ENCODE assay signal across 8 cellular contexts in genomic region chr1:40951943-40952743, GRCh38. TPM values are rescaled to one million over a fixed set of nuclear protein-coding genes. Genes with fewer than 3 reads are reported as not detected.
DNase-seq lines count a peak whose midpoint lies in the region; ATAC-seq and TF ChIP-seq lines count a peak whose summit lies in the region.

No MANE protein-coding gene starts in this region.

- peaks cover 18% of the 10 kb centered on the region for H3K4me1 Mint-ChIP-seq in nephron progenitor cell
- H3K4me1 Mint-ChIP-seq in stimulated activated naive CD8-positive, alpha-beta T cell treated with anti-CD3 and anti-CD28 coated beads, Interleukin-15, amount 100 ng/mL, for 72 hours = peaks cover 22% of the 10 kb centered on the region

- DNase-seq in C1 segment of cervical spinal cord (lab: John Stamatoyannopoulos, UW) (peak in 12 of 14 donors; percentile 7 to 63 (median 28)), HEK293T (ENCODE audit: extremely low spot score) (peak; percentile 87), NCI-H82 (lab: John Stamatoyannopoulos, UW) (peak; percentile 78), esophagus muscularis mucosa (ENCODE audit: extremely low spot score) (no peak), nephron progenitor cell (peak; percentile 81)
- peak; percentile 59 for DNase-seq in activated CD8-positive, alpha-beta memory T cell treated with anti-CD3 and anti-CD28 coated beads, Interleukin-2, amount 50 U/mL, for 4 hours
- peak; percentile 49 to 58 for DNase-seq in stimulated activated naive CD8-positive, alpha-beta T cell treated with anti-CD3 and anti-CD28 coated beads, Interleukin-15, amount 100 ng/mL, for 72 hours

- H3K27ac ChIP-seq in esophagus muscularis mucosa (replicated peaks in 1 of 4) = no peak overlapping the region

- H3K9me3 ChIP-seq in esophagus muscularis mucosa = no peaks in the 10 kb centered on the region

- no peak for TF ChIP-seq POLR2A in esophagus muscularis mucosa (IDR thresholded peaks at IDR 0.05; ENCODE audit: low read depth)

- POLR2A ChIA-PET in HEK293T (lab: Yijun Ruan, JAX) = interaction anchor here (1.0 kb wide), 1 partner anchor 90 kb away, joined by 4 read pairs; the partner anchor contains the start of gene CITED4

- H3K9me3 Mint-ChIP-seq in nephron progenitor cell = no peaks in the 10 kb centered on the region
- H3K9me3 Mint-ChIP-seq in stimulated activated naive CD8-positive, alpha-beta T cell treated with anti-CD3 and anti-CD28 coated beads, Interleukin-15, amount 100 ng/mL, for 72 hours = no peaks in the 10 kb centered on the region

- peak; percentile 65 for ATAC-seq in stimulated activated naive CD8-positive, alpha-beta T cell treated with anti-CD3 and anti-CD28 coated beads, Interleukin-15, amount 100 ng/mL, for 72 hours
- no peak for ATAC-seq in HG03571 (IDR thresholded peaks at IDR 0.05; ENCODE audit: unreplicated experiment)

- H3K36me3 Mint-ChIP-seq in nephron progenitor cell (ENCODE audit: low read depth) = no peaks in the 10 kb centered on the region

- TF ChIP-seq EP300 in esophagus muscularis mucosa (IDR thresholded peaks at IDR 0.05) = no peak

- CTCF ChIA-PET in HEK293T (lab: Yijun Ruan, JAX) = interaction anchor here (0.6 to 5.6 kb wide), 12 partner anchors 10 to 458 kb away, joined by 3 to 58 read pairs (median 4); partner anchors contain the start of gene CITED4

- H3K27me3 ChIP-seq in esophagus muscularis mucosa = peaks cover 0 to 9% (median 0%) of the 10 kb centered on the region in 4 donors

- no peak overlapping the region for H3K4me3 Mint-ChIP-seq in nephron progenitor cell
- H3K4me3 Mint-ChIP-seq in stimulated activated naive CD8-positive, alpha-beta T cell treated with anti-CD3 and anti-CD28 coated beads, Interleukin-15, amount 100 ng/mL, for 72 hours = peak overlapping the region in 1 of 2 donors; percentile 29

- no peaks in the 10 kb centered on the region for H3K36me3 ChIP-seq in esophagus muscularis mucosa

- 14% methylated on average over 12 of the region's 17 CpGs for WGBS in esophagus muscularis mucosa

- no peak overlapping the region for H3K27ac Mint-ChIP-seq in nephron progenitor cell
- H3K27ac Mint-ChIP-seq in stimulated activated naive CD8-positive, alpha-beta T cell treated with anti-CD3 and anti-CD28 coated beads, Interleukin-15, amount 100 ng/mL, for 72 hours = peak overlapping the region in 1 of 2 donors; percentile 54

- no peak overlapping the region for H3K4me3 ChIP-seq in esophagus muscularis mucosa

- peaks cover 25% of the 10 kb centered on the region for H3K27me3 Mint-ChIP-seq in nephron progenitor cell (ENCODE audit: low read depth, poor library complexity)
- peaks cover 43% of the 10 kb centered on the region for H3K27me3 Mint-ChIP-seq in stimulated activated naive CD8-positive, alpha-beta T cell treated with anti-CD3 and anti-CD28 coated beads, Interleukin-15, amount 100 ng/mL, for 72 hours

- TF ChIP-seq CTCF in esophagus muscularis mucosa (IDR thresholded peaks at IDR 0.05) (peak; percentile 90 to 95 (median 91)), nephron progenitor cell (IDR thresholded peaks at IDR 0.05) (peak; percentile 92)

- intact Hi-C loops in esophagus muscularis mucosa (cut with DNase I) = loop anchor here (2.0 to 5.0 kb wide), 3 partner anchors 90 to 340 kb away; partner anchors contain the start of gene CITED4

- H3K4me1 ChIP-seq in esophagus muscularis mucosa = peaks cover 0 to 17% (median 11%) of the 10 kb centered on the region in 4 donors

TF ChIP-seq in HEK293T, 16 proteins besides CTCF, POLR2A, EP300 and RAD21:
- no peak for TF ChIP-seq SUZ12 (IDR thresholded peaks at IDR 0.05)
- TF ChIP-seq L3MBTL2 (conservative IDR thresholded peaks at IDR 0.05) = peak; percentile 48
- no peak for TF ChIP-seq PKNOX1 (IDR thresholded peaks at IDR 0.05)
- TF ChIP-seq NFRKB (IDR thresholded peaks at IDR 0.05) = no peak
- no peak for TF ChIP-seq FOXK2 (IDR thresholded peaks at IDR 0.05)
- no peak for TF ChIP-seq ARNT (IDR thresholded peaks at IDR 0.05)
- TF ChIP-seq CTBP1 (IDR thresholded peaks at IDR 0.05; ENCODE audit: borderline replicate concordance) = no peak
- no peak for TF ChIP-seq FOXA1 (IDR thresholded peaks at IDR 0.05)

RNA-seq across cellular contexts. Expression of gene CTPS1, which starts 27.4 kb away (rescaled TPM):
- 10 to 100 TPM; 26.6 to 38.6 (median 32.7) TPM for total RNA-seq in esophagus muscularis mucosa
